ENCODE assay signal across 8 cellular contexts in genomic region chr5:37774912-37775483, GRCh38.
DNase-seq lines count a peak whose midpoint lies in the region; ATAC-seq and TF ChIP-seq lines count a peak whose summit lies in the region.

No MANE protein-coding gene starts in this region.

- TF ChIP-seq CTCF in fibroblast of villous mesenchyme (IDR thresholded peaks at IDR 0.05; ENCODE audit: insufficient read depth, low read depth, low read length): peak; percentile 67

- DNase-seq in stimulated activated CD4-positive, alpha-beta T cell treated with anti-CD3 and anti-CD28 coated beads, Interleukin-15, amount 100 ng/mL, for 24 hours: peak; percentile 36
- DNase-seq in stimulated activated CD4-positive, alpha-beta T cell treated with anti-CD3 and anti-CD28 coated beads, Interleukin-4, amount 100 ng/mL, for 4 hours: no peak
- DNase-seq in RPMI7951 (ENCODE audit: low read depth): peak; percentile 48
- DNase-seq in fibroblast of villous mesenchyme (ENCODE audit: low read depth): peak; percentile 20
- no peak for DNase-seq in substantia nigra (lab: John Stamatoyannopoulos, UW)
- DNase-seq in left lobe of liver (ENCODE audit: low spot score): no peak
- no peak for DNase-seq in NCI-H2107 (lab: John Stamatoyannopoulos, UW)
- DNase-seq in Right ventricle myocardium inferior (ENCODE audit: missing footprints): no peak

- no peak overlapping the region for H3K4me3 ChIP-seq in fibroblast of villous mesenchyme (ENCODE audit: low read depth, low read length)

- no peak overlapping the region for H3K27ac ChIP-seq in substantia nigra (ENCODE audit: low read depth, low read length, poor library complexity, severe bottlenecking)

- intact Hi-C loops in Right ventricle myocardium inferior (cut with DNase I): no loop called here

- no peak for ATAC-seq in left lobe of liver
- no peak for ATAC-seq in Right ventricle myocardium inferior

Comparison
In these comparisons a context has a peak if more than half of its experiments do, and no peak if none do; other contexts are left out.
1. DNase-seq: peak in stimulated activated CD4-positive, alpha-beta T cell treated with anti-CD3 and anti-CD28 coated beads, Interleukin-15, amount 100 ng/mL, for 24 hours (single experiment), RPMI7951 (single experiment) and fibroblast of villous mesenchyme (single experiment); none in stimulated activated CD4-positive, alpha-beta T cell treated with anti-CD3 and anti-CD28 coated beads, Interleukin-4, amount 100 ng/mL, for 4 hours (0 of 2), substantia nigra (0 of 49), left lobe of liver (single experiment), NCI-H2107 (single experiment) and Right ventricle myocardium inferior (single experiment).